20 cellular contexts compared by ENCODE assay signal in genomic region chr10:29961351-29961750, GRCh38.
A peak's percentile ranks its signal among the peaks of the same experiment; 100 is the strongest.
DNase-seq lines count a peak whose midpoint lies in the region; ATAC-seq and TF ChIP-seq lines count a peak whose summit lies in the region.
"Had no signal": no experiment of that assay in that cellular context is flagged by ENCODE, and none has a peak within 500 bp of the region (broad histone marks: within the 10 kb centered on the region; RNA-seq: fewer than 3 reads in every experiment).

No MANE protein-coding gene starts in this region.

- peaks cover 10 to 50% (median 35%) of the 10 kb centered on the region in 10 experiments for H3K4me1 ChIP-seq in BLaER1 treated with 17β-estradiol and CSF1 and Interleukin-3, amounts not matched to agents 10 nM and 100 nM
- H3K4me1 ChIP-seq in PC-3 (ENCODE audit: insufficient read depth, low read length) (peaks cover 6% of the 10 kb centered on the region; the same call in 1 of the 2 replicates), neural progenitor cell (peaks cover 8% of the 10 kb centered on the region)

- H3K9me3 ChIP-seq in BLaER1 treated with 17β-estradiol and CSF1 and Interleukin-3, amounts not matched to agents 10 nM and 100 nM (replicated peaks in 1 of 11), result peaks cover 2 to 5% (median 4%) of the 10 kb centered on the region in 11 experiments; a peak in 18 of 22 replicates
- H3K9me3 ChIP-seq in PC-3 (ENCODE audit: low read length) (no peaks in the 10 kb centered on the region), neural progenitor cell (ENCODE audit: low read depth) (no peaks in the 10 kb centered on the region)

- POLR2A ChIA-PET in PC-3 (lab: Charles Lee; ENCODE audit: unreplicated experiment), result no interaction called here

- H3K9me3 Mint-ChIP-seq in neural progenitor cell, result peaks cover 5% of the 10 kb centered on the region
- no peaks in the 10 kb centered on the region for H3K9me3 Mint-ChIP-seq in mesothelial cell of epicardium

- H3K27me3 Mint-ChIP-seq in neural progenitor cell (ENCODE audit: insufficient read depth, low read depth) (peaks cover 6% of the 10 kb centered on the region), mesothelial cell of epicardium (ENCODE audit: low read depth) (no peaks in the 10 kb centered on the region)
- H3K27me3 Mint-ChIP-seq: CD4-positive, alpha-beta T cell had no signal

- H3K4me1 Mint-ChIP-seq in neural progenitor cell, result peaks cover 61% of the 10 kb centered on the region
- peaks cover 50% of the 10 kb centered on the region for H3K4me1 Mint-ChIP-seq in mesothelial cell of epicardium
- H3K4me1 Mint-ChIP-seq: CD14-positive monocyte; CD8-positive, alpha-beta memory T cell had no signal

- DNase-seq in PC-3 (peak; percentile 58), neural progenitor cell (ENCODE audit: low spot score) (no peak), AML-193 (lab: John Stamatoyannopoulos, UW) (no peak), mesothelial cell of epicardium (ENCODE audit: low spot score in 2 of 2, unreplicated experiment in 2 of 2) (no peak), KBM-7 (no peak)
- DNase-seq: 8988T; ACHN; CD4-positive, alpha-beta T cell; CD8-positive, alpha-beta memory T cell; DMS 273 treated with DMSO at 0.1 percent for 48 hours; DMS79; EL; GDM1; GM23248; H7; HCEC 1CT had no signal

- H3K27ac ChIP-seq in BLaER1 treated with 17β-estradiol and CSF1 and Interleukin-3, amounts not matched to agents 10 nM and 100 nM, result no peak overlapping the region
- H3K27ac ChIP-seq in PC-3 (ENCODE audit: low read length), result no peak overlapping the region
- H3K27ac ChIP-seq in neural progenitor cell, result no peak overlapping the region
- H3K27ac ChIP-seq: A549, GM23248 had no signal

- H3K79me2 ChIP-seq in PC-3 (ENCODE audit: low read length) (no peaks in the 10 kb centered on the region), neural progenitor cell (ENCODE audit: low read depth) (no peaks in the 10 kb centered on the region)

- H4K20me1 ChIP-seq in BLaER1 treated with 17β-estradiol and CSF1 and Interleukin-3, amounts not matched to agents 10 nM and 100 nM, result peaks cover 0 to 7% (median 0%) of the 10 kb centered on the region in 11 experiments; a peak in 1 of 22 replicates
- H4K20me1 ChIP-seq in PC-3 (ENCODE audit: low read length), result no peaks in the 10 kb centered on the region
- no peaks in the 10 kb centered on the region for H4K20me1 ChIP-seq in neural progenitor cell (ENCODE audit: low read depth)

- no peak overlapping the region for H3K9ac ChIP-seq in BLaER1 treated with 17β-estradiol and CSF1 and Interleukin-3, amounts not matched to agents 10 nM and 100 nM
- H3K9ac ChIP-seq in PC-3 (ENCODE audit: low read length) (no peak overlapping the region), neural progenitor cell (no peak overlapping the region)
- H3K9ac ChIP-seq: GM23248 had no signal

- no peaks in the 10 kb centered on the region for H3K36me3 Mint-ChIP-seq in neural progenitor cell
- no peaks in the 10 kb centered on the region for H3K36me3 Mint-ChIP-seq in mesothelial cell of epicardium
- H3K36me3 Mint-ChIP-seq: CD14-positive monocyte; CD8-positive, alpha-beta memory T cell had no signal

- BruUV-seq in PC-3 (replicated peaks; lab: Mats Ljungman, UMichigan), result no TSS peak

- H2AFZ ChIP-seq in PC-3 (ENCODE audit: low read length) (no peak overlapping the region), neural progenitor cell (replicated peaks) (no peak overlapping the region)
- H2AFZ ChIP-seq: GM23248 had no signal

- in situ Hi-C loops in KBM-7 (cut with MboI; ENCODE audit: low pct_unique_long_range_greater_than_20kb, low sequenced_read_pairs), result no loop called here

- H3K27ac Mint-ChIP-seq in neural progenitor cell (peak overlapping the region; percentile 48), mesothelial cell of epicardium (no peak overlapping the region)
- H3K27ac Mint-ChIP-seq: CD14-positive monocyte; CD4-positive, alpha-beta T cell; CD8-positive, alpha-beta memory T cell had no signal

- no peak overlapping the region for H3K4me3 ChIP-seq in BLaER1 treated with 17β-estradiol and CSF1 and Interleukin-3, amounts not matched to agents 10 nM and 100 nM
- H3K4me3 ChIP-seq in PC-3 (ENCODE audit: low read length) (no peak overlapping the region), neural progenitor cell (no peak overlapping the region)
- H3K4me3 ChIP-seq: A549, GM23248 had no signal

- no peaks in the 10 kb centered on the region for H3K36me3 ChIP-seq in BLaER1 treated with 17β-estradiol and CSF1 and Interleukin-3, amounts not matched to agents 10 nM and 100 nM
- H3K36me3 ChIP-seq in PC-3 (ENCODE audit: low read depth, low read length) (no peaks in the 10 kb centered on the region), neural progenitor cell (no peaks in the 10 kb centered on the region)

- CTCF ChIA-PET in PC-3 (lab: Charles Lee), result no interaction called here

- H3K9me2 ChIP-seq in PC-3 (replicated peaks; ENCODE audit: low read length), result no peaks in the 10 kb centered on the region

- intact Hi-C loops in PC-3 (cut with micrococcal nuclease), result no loop called here

- H3K4me3 Mint-ChIP-seq in neural progenitor cell, result no peak overlapping the region
- no peak overlapping the region for H3K4me3 Mint-ChIP-seq in mesothelial cell of epicardium
- H3K4me3 Mint-ChIP-seq: CD14-positive monocyte; CD4-positive, alpha-beta T cell; CD8-positive, alpha-beta memory T cell had no signal

- H3K4me2 ChIP-seq in BLaER1 treated with 17β-estradiol and CSF1 and Interleukin-3, amounts not matched to agents 10 nM and 100 nM, result peak overlapping the region in 7 of 11 experiments; percentile 9 to 44 (median 25); a peak in 7 of 22 replicates
- H3K4me2 ChIP-seq in PC-3 (ENCODE audit: low read length) (no peak overlapping the region), neural progenitor cell (no peak overlapping the region)
- H3K4me2 ChIP-seq: A549 had no signal

- no peak for ATAC-seq in PC-3
- ATAC-seq in GM19463 (IDR thresholded peaks at IDR 0.05; ENCODE audit: unreplicated experiment), result no peak
- ATAC-seq: A549 had no signal

- peaks cover 0 to 9% (median 0%) of the 10 kb centered on the region in 11 experiments; a peak in 2 of 22 replicates for H3K27me3 ChIP-seq in BLaER1 treated with 17β-estradiol and CSF1 and Interleukin-3, amounts not matched to agents 10 nM and 100 nM
- H3K27me3 ChIP-seq in PC-3 (ENCODE audit: low read length) (no peaks in the 10 kb centered on the region), neural progenitor cell (no peaks in the 10 kb centered on the region)

- H3F3A ChIP-seq in PC-3 (ENCODE audit: low read length, unreplicated experiment) (no peaks in the 10 kb centered on the region), neural progenitor cell (ENCODE audit: low read depth) (peaks cover 7% of the 10 kb centered on the region)

- TF ChIP-seq CTCF in PC-3 (conservative IDR thresholded peaks at IDR 0.05; ENCODE audit: low read depth, low read length), result no peak
- TF ChIP-seq CTCF in neural progenitor cell (IDR thresholded peaks at IDR 0.05), result no peak
- TF ChIP-seq CTCF in mesothelial cell of epicardium (IDR thresholded peaks at IDR 0.05; ENCODE audit: unreplicated experiment), result no peak

Comparison
In these comparisons a context has a peak if more than half of its experiments do, and no peak if none do; other contexts are left out.
1. H3K4me2 ChIP-seq: peak in BLaER1 treated with 17β-estradiol and CSF1 and Interleukin-3, amounts not matched to agents 10 nM and 100 nM (7 of 11); none in PC-3 (single experiment) and neural progenitor cell (single experiment).